Comparison of ENCODE assay signal across 8 cellular contexts in the genomic region with DNA sequence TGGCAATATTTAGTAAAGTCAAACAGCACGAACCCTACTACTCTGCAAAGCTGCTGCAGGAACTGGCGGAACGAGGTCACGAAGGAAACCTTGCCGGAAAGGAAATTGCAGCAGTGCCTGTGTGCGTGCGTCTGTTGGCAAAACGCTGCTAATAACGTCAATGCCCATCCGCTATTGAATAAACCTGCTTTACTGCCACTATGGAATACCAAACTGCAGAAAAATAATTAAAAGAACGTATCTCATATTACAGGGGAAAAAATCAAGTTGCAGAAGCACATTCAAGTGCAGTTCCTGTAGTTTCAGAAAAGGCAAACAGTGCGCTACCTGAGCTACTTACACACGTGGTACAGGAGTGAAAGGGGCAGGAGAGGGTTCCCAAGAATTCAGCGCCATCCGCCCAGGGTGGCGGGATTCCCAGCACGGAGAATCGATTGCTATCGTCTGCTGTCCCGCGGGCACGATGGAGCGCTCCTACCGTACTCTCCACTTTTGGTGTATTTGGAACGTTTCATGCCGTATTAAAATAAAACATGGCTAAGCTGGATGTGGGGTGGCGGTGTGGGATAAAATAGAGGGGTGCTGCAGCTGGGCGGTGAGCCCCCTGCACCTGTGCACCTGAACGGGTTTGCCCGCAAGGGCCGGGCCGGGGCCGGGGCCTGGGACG. TPM values are rescaled to one million over a fixed set of nuclear protein-coding genes. Genes with fewer than 3 reads are reported as not detected.
DNase-seq lines count a peak whose midpoint lies in the region; ATAC-seq and TF ChIP-seq lines count a peak whose summit lies in the region.

No MANE protein-coding gene starts in this region.

- H3K9me3 ChIP-seq in heart left ventricle: no peaks in the 10 kb centered on the region

- peak; percentile 1 for ATAC-seq in HG03354 (IDR thresholded peaks at IDR 0.05; ENCODE audit: poor library complexity, severe bottlenecking, unreplicated experiment)
- ATAC-seq in heart left ventricle: peak in 1 of 4 donors; percentile 48
- no peak for ATAC-seq in GM18870 (IDR thresholded peaks at IDR 0.05; ENCODE audit: unreplicated experiment)
- no peak for ATAC-seq in GM21367 (IDR thresholded peaks at IDR 0.05; ENCODE audit: unreplicated experiment)

- TF ChIP-seq POLR2A in heart left ventricle (IDR thresholded peaks at IDR 0.05): no peak

- H3K4me3 ChIP-seq in heart left ventricle: peak overlapping the region; percentile 84 to 99 (median 90)

- H3K27ac ChIP-seq in C4-2B (peak overlapping the region; percentile 84), heart left ventricle (peak overlapping the region; percentile 22 to 92 (median 80))

- peak; percentile 45 to 48 for DNase-seq in SHP77 (lab: John Stamatoyannopoulos, UW)
- DNase-seq in activated naive CD8-positive, alpha-beta T cell treated with anti-CD3 and anti-CD28 coated beads, Interleukin-2, amount 50 U/mL, for 16 hours (ENCODE audit: low read depth, low spot score): peak; percentile 10
- DNase-seq in heart left ventricle: peak in 4 of 5 donors; percentile 49 to 65 (median 56)
- peak; percentile 87 for DNase-seq in posterior vena cava (ENCODE audit: low spot score)

- TF ChIP-seq CTCF in C4-2B (conservative IDR thresholded peaks at IDR 0.05): no peak
- no peak for TF ChIP-seq CTCF in heart left ventricle (IDR thresholded peaks at IDR 0.05)

- 2 to 5% (median 4%) methylated on average over 26 to 34 of the region's 34 CpGs for WGBS in heart left ventricle, 4 donors

- intact Hi-C loops in heart left ventricle (cut with DNase I): no loop called here
- intact Hi-C loops in posterior vena cava (cut with DNase I): no loop called here

- H3K27me3 ChIP-seq in heart left ventricle: no peaks in the 10 kb centered on the region

- H3K4me1 ChIP-seq in heart left ventricle: peaks cover 4 to 48% (median 28%) of the 10 kb centered on the region in 12 donors

- peaks cover 0 to 28% (median 25%) of the 10 kb centered on the region in 9 donors for H3K36me3 ChIP-seq in heart left ventricle

RNA-seq across cellular contexts. Expression of gene NADSYN1, which starts 0.5 kb away (rescaled TPM):
- total RNA-seq in heart left ventricle: 10 to 100 TPM; 11.4 to 41.9 (median 18.0) TPM
- polyA plus RNA-seq in heart left ventricle: 10 to 100 TPM; 19.4 to 23.4 TPM
- total RNA-seq in posterior vena cava: 10 to 100 TPM; 38.7 to 48.1 TPM

RNA-seq across cellular contexts. Expression of gene DHCR7, which starts 4.3 kb away (rescaled TPM):
- total RNA-seq in heart left ventricle (10 to 100 TPM; 19.8 to 44.5 (median 30.8) TPM), posterior vena cava (10 to 100 TPM; 14.9 to 15.5 TPM)
- polyA plus RNA-seq in heart left ventricle: 10 to 100 TPM; 12.6 to 22.2 TPM

Comparison
In these comparisons a context has a peak if more than half of its experiments do, and no peak if none do; other contexts are left out.
1. DNase-seq: peak in every context shown above with its lines; median percentile 87 in posterior vena cava; 56 in heart left ventricle; 46 in SHP77; 10 in activated naive CD8-positive, alpha-beta T cell treated with anti-CD3 and anti-CD28 coated beads, Interleukin-2, amount 50 U/mL, for 16 hours.